1 cellular context compared by ENCODE assay signal in genomic region chr16:69395859-69396186, GRCh38.
TF ChIP-seq lines count a peak whose summit lies in the region.

No MANE protein-coding gene starts in this region.

TF ChIP-seq in IMR-90, 13 proteins besides CTCF, POLR2A, EP300 and RAD21:
- TF ChIP-seq RCOR1 (IDR thresholded peaks at IDR 0.05; ENCODE audit: insufficient replicate concordance, low read length) (no peak), RFX5 (IDR thresholded peaks at IDR 0.05; ENCODE audit: low read depth, low read length) (no peak), MAZ (IDR thresholded peaks at IDR 0.05; ENCODE audit: borderline replicate concordance, low read depth, low read length) (no peak), MXI1 (IDR thresholded peaks at IDR 0.05; ENCODE audit: borderline replicate concordance, low read depth, low read length) (no peak), CEBPB (IDR thresholded peaks at IDR 0.05; ENCODE audit: low read depth, low read length) (no peak), NFE2L2 (IDR thresholded peaks at IDR 0.05; ENCODE audit: low read depth, low read length) (no peak), SMC3 (IDR thresholded peaks at IDR 0.05; ENCODE audit: low read depth, low read length) (no peak), CHD1 (IDR thresholded peaks at IDR 0.05; ENCODE audit: low read depth, low read length) (no peak), MAFK (IDR thresholded peaks at IDR 0.05; ENCODE audit: low read depth, low read length) (no peak), FOS (IDR thresholded peaks at IDR 0.05; ENCODE audit: low read depth, low read length) (no peak)
- TF ChIP-seq, protein P1, sequence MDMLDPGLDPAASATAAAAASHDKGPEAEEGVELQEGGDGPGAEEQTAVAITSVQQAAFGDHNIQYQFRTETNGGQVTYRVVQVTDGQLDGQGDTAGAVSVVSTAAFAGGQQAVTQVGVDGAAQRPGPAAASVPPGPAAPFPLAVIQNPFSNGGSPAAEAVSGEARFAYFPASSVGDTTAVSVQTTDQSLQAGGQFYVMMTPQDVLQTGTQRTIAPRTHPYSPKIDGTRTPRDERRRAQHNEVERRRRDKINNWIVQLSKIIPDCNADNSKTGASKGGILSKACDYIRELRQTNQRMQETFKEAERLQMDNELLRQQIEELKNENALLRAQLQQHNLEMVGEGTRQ (IDR thresholded peaks at IDR 0.05; ENCODE audit: low read depth, low read length) = no peak
